Comparison of ENCODE assay signal across 1 cellular context in genomic region chr14:70426555-70426954, GRCh38. TPM values are rescaled to one million over a fixed set of nuclear protein-coding genes. Genes with fewer than 3 reads are reported as not detected.
"Had no signal": no experiment of that assay in that cellular context is flagged by ENCODE, and none has a peak within 500 bp of the region (broad histone marks: within the 10 kb centered on the region; RNA-seq: fewer than 3 reads in every experiment).

No MANE protein-coding gene starts in this region.

RNA-seq across cellular contexts. Expression of gene ADAM21, which starts 25.4 kb away (rescaled TPM):
- total RNA-seq: HT-29 had no signal
